Comparison of ENCODE assay signal across 20 cellular contexts in genomic region chr3:158678687-158679086, GRCh38. TPM values are rescaled to one million over a fixed set of nuclear protein-coding genes. Genes with fewer than 3 reads are reported as not detected.
"Had no signal": no experiment of that assay in that cellular context is flagged by ENCODE, and none has a peak within 500 bp of the region (broad histone marks: within the 10 kb centered on the region; RNA-seq: fewer than 3 reads in every experiment).

No MANE protein-coding gene starts in this region.

- H2AFZ ChIP-seq: hepatocyte had no signal

- H3K27ac ChIP-seq: coronary artery, dorsolateral prefrontal cortex, esophagus muscularis mucosa, foreskin keratinocyte, gastroesophageal sphincter, heart left ventricle, hepatocyte, left lung, lower lobe of right lung had no signal

- H3K4me1 ChIP-seq: esophagus muscularis mucosa, gastroesophageal sphincter, heart left ventricle, left lung, lower lobe of right lung had no signal

- H3K4me3 ChIP-seq: coronary artery, dorsolateral prefrontal cortex, esophagus muscularis mucosa, gastroesophageal sphincter, heart left ventricle, hepatocyte, left lung, lower lobe of right lung had no signal

- H3K9me3 ChIP-seq: esophagus muscularis mucosa, gastroesophageal sphincter, heart left ventricle, left lung, lower lobe of right lung had no signal

- FAIRE-seq: endothelial cell of umbilical vein, frontal cortex, islet of Langerhans, keratinocyte had no signal

- H3K27me3 ChIP-seq: dorsolateral prefrontal cortex, esophagus muscularis mucosa, foreskin keratinocyte, gastroesophageal sphincter, heart left ventricle, hepatocyte, left lung had no signal

- DNase-seq: dermis blood vessel endothelial cell; dorsolateral prefrontal cortex; effector CD4-positive, alpha-beta T cell; effector memory CD4-positive, alpha-beta T cell; foreskin keratinocyte; heart left ventricle; hypothalamus; left cardiac atrium; left lung; left ventricle myocardium superior; lower lobe of right lung; mesenchymal stem cell had no signal

- ATAC-seq: foreskin keratinocyte, gastroesophageal sphincter, heart left ventricle, left cardiac atrium, left lung, left ventricle myocardium superior, lower lobe of right lung had no signal

- H3K79me2 ChIP-seq: hepatocyte had no signal

- H3K4me2 ChIP-seq: hepatocyte had no signal

RNA-seq across cellular contexts. Expression of gene RARRES1, which starts 53.6 kb away (rescaled TPM):
- total RNA-seq: foreskin keratinocyte had no signal
- polyA plus RNA-seq: keratinocyte had no signal
